ENCODE assay signal across 35 cellular contexts in the genomic region with DNA sequence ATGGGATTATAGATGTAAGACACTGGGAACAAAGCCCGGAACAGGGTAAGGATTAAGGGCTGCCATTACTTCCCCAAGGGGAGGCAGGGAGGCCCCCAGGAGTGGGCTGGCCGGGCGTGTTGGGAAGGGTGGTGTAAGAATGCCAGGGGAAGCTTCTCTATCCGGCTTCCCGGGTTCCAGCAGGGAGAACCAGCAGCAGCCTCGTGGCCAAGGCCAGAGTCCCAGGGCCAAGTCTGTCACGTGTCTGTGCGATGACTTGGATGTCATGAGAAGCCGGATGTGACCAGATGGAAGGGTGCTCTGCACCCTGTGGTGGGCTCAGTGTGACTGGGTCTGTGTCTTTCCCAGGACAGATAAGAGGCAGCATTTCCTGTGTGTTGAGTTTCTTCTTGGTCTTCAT. TPM values are rescaled to one million over a fixed set of nuclear protein-coding genes. Genes with fewer than 3 reads are reported as not detected.
"Had no signal": no experiment of that assay in that cellular context is flagged by ENCODE, and none has a peak within 500 bp of the region (broad histone marks: within the 10 kb centered on the region; RNA-seq: fewer than 3 reads in every experiment).

No MANE protein-coding gene starts in this region.

- H3K9me3 ChIP-seq: adrenal gland, body of pancreas, breast epithelium, MG63, Peyer's patch, SJSA1, SK-N-SH had no signal

- H3K27ac Mint-ChIP-seq: activated CD4-positive, alpha-beta T cell treated with anti-CD3 and anti-CD28 coated beads, Interleukin-2, amount 10 ng/mL, durations not matched to agents 24 days and 14 days; activated CD8-positive, alpha-beta T cell treated with anti-CD3 and anti-CD28 coated beads for 36 hours; activated naive CD4-positive, alpha-beta T cell treated with anti-CD3 and anti-CD28 coated beads for 36 hours; activated naive CD4-positive, alpha-beta T cell treated with anti-CD3 and anti-CD28 coated beads, Interleukin-2, amount 50 U/mL, for 72 hours; activated T-cell treated with anti-CD3 and anti-CD28 coated beads, Interleukin-2, amount 50 U/mL, for 72 hours; activated T-helper 17 cell treated with anti-CD3 and anti-CD28 coated beads, Interleukin-2, amount 50 U/mL, for 72 hours; T-helper 1 cell treated with Interleukin-12 subunit alpha and Interleukin-12 subunit beta and Interleukin-4 antibody, amounts not matched to agents 30 μg/mL and 1 μg/mL, for 36 hours; T-helper 2 cell treated with Interferon-gamma antibody and Interleukin-4, amounts not matched to agents 5 μg/mL and 100 μg/mL, for 36 hours had no signal

- H3K4me2 ChIP-seq: SK-N-SH had no signal

- FAIRE-seq: astrocyte, TTC549 had no signal

- H3K9me3 Mint-ChIP-seq: activated CD4-positive, alpha-beta T cell treated with anti-CD3 and anti-CD28 coated beads, Interleukin-2, amount 10 ng/mL, durations not matched to agents 24 days and 14 days; activated naive CD4-positive, alpha-beta T cell treated with anti-CD3 and anti-CD28 coated beads, Interleukin-2, amount 50 U/mL, for 72 hours; T-helper 1 cell treated with Interleukin-12 subunit alpha and Interleukin-12 subunit beta and Interleukin-4 antibody, amounts not matched to agents 30 μg/mL and 1 μg/mL, for 36 hours; T-helper 2 cell treated with Interferon-gamma antibody and Interleukin-4, amounts not matched to agents 5 μg/mL and 100 μg/mL, for 36 hours had no signal

- H3K27me3 Mint-ChIP-seq: activated CD4-positive, alpha-beta T cell treated with anti-CD3 and anti-CD28 coated beads, Interleukin-2, amount 10 ng/mL, durations not matched to agents 24 days and 14 days had no signal

- H3K27me3 ChIP-seq: adrenal gland, body of pancreas, breast epithelium, MG63, Peyer's patch, SJSA1 had no signal

- DNase-seq: activated CD4-positive, alpha-beta T cell treated with anti-CD3 and anti-CD28 coated beads, Interleukin-2, amount 10 ng/mL, durations not matched to agents 24 days and 14 days; activated CD4-positive, alpha-beta T cell treated with anti-CD3 and anti-CD28 coated beads, Interleukin-2, amount 50 U/mL, for 4 hours; activated CD8-positive, alpha-beta T cell treated with anti-CD3 and anti-CD28 coated beads for 36 hours; activated gamma-delta T cell treated with Interleukin-2 at 50 U/mL for 16 hours; activated naive CD4-positive, alpha-beta T cell treated with anti-CD3 and anti-CD28 coated beads for 36 hours; activated T-cell treated with anti-CD3 and anti-CD28 coated beads, Interleukin-2, amount 50 U/mL, for 1 hour; activated T-cell treated with anti-CD3 and anti-CD28 coated beads, Interleukin-2, amount 50 U/mL, for 72 hours; adrenal gland; MG63; MV-4-11; NCI-H1092; NCI-H1436 treated with DMSO at 0.1 percent for 48 hours; NCI-H187; NCI-H2029 treated with DMSO at 0.1 percent for 48 hours; NCI-H2107; NCI-H2171; NCI-H510A; NCI-H526; NCI-H748 treated with DMSO at 0.1 percent for 48 hours; NK-92 treated with Interleukin-12 subunit alpha and Interleukin-12 subunit beta, amount 100 ng/mL, for 24 hours; PC-3; SHP77 treated with DMSO at 0.1 percent for 48 hours; SK-N-SH had no signal

- H3K4me1 Mint-ChIP-seq: activated CD4-positive, alpha-beta T cell treated with anti-CD3 and anti-CD28 coated beads, Interleukin-2, amount 10 ng/mL, durations not matched to agents 24 days and 14 days; activated T-helper 17 cell treated with anti-CD3 and anti-CD28 coated beads, Interleukin-2, amount 50 U/mL, for 72 hours had no signal

- H3K9ac ChIP-seq: SK-N-SH had no signal

- H3K36me3 ChIP-seq: adrenal gland, breast epithelium, MG63, Peyer's patch, SJSA1 had no signal

- ATAC-seq: activated CD8-positive, alpha-beta T cell treated with anti-CD3 and anti-CD28 coated beads for 36 hours; activated naive CD4-positive, alpha-beta T cell treated with anti-CD3 and anti-CD28 coated beads, Interleukin-2, amount 50 U/mL, for 72 hours; activated T-cell treated with anti-CD3 and anti-CD28 coated beads, Interleukin-2, amount 50 U/mL, for 72 hours; activated T-helper 17 cell treated with anti-CD3 and anti-CD28 coated beads, Interleukin-2, amount 50 U/mL, for 72 hours; PC-3 had no signal

- H3K4me3 Mint-ChIP-seq: activated CD4-positive, alpha-beta T cell treated with anti-CD3 and anti-CD28 coated beads, Interleukin-2, amount 10 ng/mL, durations not matched to agents 24 days and 14 days; activated CD8-positive, alpha-beta T cell treated with anti-CD3 and anti-CD28 coated beads for 36 hours; activated naive CD4-positive, alpha-beta T cell treated with anti-CD3 and anti-CD28 coated beads for 36 hours; activated T-cell treated with anti-CD3 and anti-CD28 coated beads, Interleukin-2, amount 50 U/mL, for 72 hours; activated T-helper 17 cell treated with anti-CD3 and anti-CD28 coated beads, Interleukin-2, amount 50 U/mL, for 72 hours; T-helper 1 cell treated with Interleukin-12 subunit alpha and Interleukin-12 subunit beta and Interleukin-4 antibody, amounts not matched to agents 30 μg/mL and 1 μg/mL, for 36 hours; T-helper 2 cell treated with Interferon-gamma antibody and Interleukin-4, amounts not matched to agents 5 μg/mL and 100 μg/mL, for 36 hours had no signal

- H3K27ac ChIP-seq: adrenal gland, body of pancreas, breast epithelium, Peyer's patch, SJSA1 had no signal

- H3K36me3 Mint-ChIP-seq: activated naive CD4-positive, alpha-beta T cell treated with anti-CD3 and anti-CD28 coated beads, Interleukin-2, amount 50 U/mL, for 72 hours had no signal

- H3K4me1 ChIP-seq: adrenal gland, breast epithelium, Peyer's patch, SJSA1 had no signal

- H3K4me3 ChIP-seq: adrenal gland, body of pancreas, breast epithelium, MG63, Peyer's patch, SJSA1 had no signal

- H3K9me2 ChIP-seq: SK-N-SH had no signal

RNA-seq across cellular contexts. Expression of a gene that starts 52.1 kb away (rescaled TPM):
- total RNA-seq: activated CD4-positive, alpha-beta T cell treated with anti-CD3 and anti-CD28 coated beads, Interleukin-2, amount 10 ng/mL, durations not matched to agents 24 days and 14 days; activated CD8-positive, alpha-beta memory T cell treated with anti-CD3 and anti-CD28 coated beads for 36 hours; activated CD8-positive, alpha-beta T cell treated with anti-CD3 and anti-CD28 coated beads for 36 hours; activated naive CD4-positive, alpha-beta T cell treated with anti-CD3 and anti-CD28 coated beads for 36 hours; activated naive CD4-positive, alpha-beta T cell treated with anti-CD3 and anti-CD28 coated beads, Interleukin-2, amount 50 U/mL, for 72 hours; activated T-cell treated with anti-CD3 and anti-CD28 coated beads, Interleukin-2, amount 50 U/mL, for 72 hours; activated T-helper 17 cell treated with anti-CD3 and anti-CD28 coated beads, Interleukin-2, amount 50 U/mL, for 72 hours; astrocyte; cardiac septum; SJSA1 had no signal
- polyA plus RNA-seq: SK-N-SH had no signal
